In the genomic region with DNA sequence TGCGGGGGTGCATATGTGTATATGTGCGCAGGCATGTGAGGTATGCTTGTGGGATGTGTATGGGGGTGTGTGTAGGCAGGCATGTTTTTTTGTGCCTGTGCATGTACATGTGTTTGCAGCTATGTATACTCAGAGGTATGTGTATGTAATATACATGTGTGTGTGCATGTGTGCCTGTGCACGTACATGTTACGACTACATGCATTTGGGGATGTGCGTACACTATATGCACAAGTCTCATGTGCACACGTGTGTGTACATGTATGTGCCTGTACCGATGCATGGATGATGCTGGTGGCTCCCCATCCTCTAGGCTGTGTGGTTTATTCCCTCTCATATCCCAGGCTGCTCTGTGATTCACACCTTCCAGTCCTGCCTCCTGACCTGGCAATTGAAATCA, we compare ENCODE assay signal across 23 cellular contexts.
"Had no signal": no experiment of that assay in that cellular context is flagged by ENCODE, and none has a peak within 500 bp of the region (broad histone marks: within the 10 kb centered on the region; RNA-seq: fewer than 3 reads in every experiment).

No MANE protein-coding gene starts in this region.

- H3K27me3 Mint-ChIP-seq: stimulated activated naive CD8-positive, alpha-beta T cell treated with anti-CD3 and anti-CD28 coated beads, Interleukin-15, amount 100 ng/mL, for 72 hours had no signal

- FAIRE-seq: colon, endothelial cell of umbilical vein, keratinocyte had no signal

- ATAC-seq: foreskin keratinocyte; lower lobe of right lung; stimulated activated naive CD8-positive, alpha-beta T cell treated with anti-CD3 and anti-CD28 coated beads, Interleukin-15, amount 100 ng/mL, for 72 hours; upper lobe of right lung had no signal

- H3K4me1 Mint-ChIP-seq: immature natural killer cell had no signal

- H3K27ac ChIP-seq: foreskin keratinocyte, left ventricle myocardium inferior, lower lobe of right lung, ovary, right atrium auricular region, sigmoid colon, skin epidermis, testis, tibial nerve, upper lobe of right lung had no signal

- H3K9me3 ChIP-seq: left ventricle myocardium inferior, lower lobe of right lung, ovary, right atrium auricular region, sigmoid colon, testis, tibial nerve, upper lobe of right lung had no signal

- H3K36me3 Mint-ChIP-seq: immature natural killer cell; memory B cell; stimulated activated naive B cell treated with anti-CD40 and anti-IgM and Interleukin-4, amounts not matched to agents 10 μg/mL and 1 μg/mL and 100 μg/mL, for 72 hours had no signal

- H3K4me3 ChIP-seq: left ventricle myocardium inferior, lower lobe of right lung, ovary, right atrium auricular region, sigmoid colon, skin epidermis, testis, tibial nerve, upper lobe of right lung had no signal

- H3K9me3 Mint-ChIP-seq: dendritic cell treated with granulocyte-macrophage colony-stimulating factor and Interleukin-4, amounts not matched to agents 40 ng/mL and 50 ng/mL, for 4 days; immature natural killer cell; memory B cell; nephron progenitor cell; stimulated activated naive B cell treated with anti-CD40 and anti-IgM and Interleukin-4, amounts not matched to agents 10 μg/mL and 1 μg/mL and 100 μg/mL, for 72 hours; stimulated activated naive CD8-positive, alpha-beta T cell treated with anti-CD3 and anti-CD28 coated beads, Interleukin-15, amount 100 ng/mL, for 72 hours had no signal

- H3K36me3 ChIP-seq: left ventricle myocardium inferior, lower lobe of right lung, ovary, right atrium auricular region, sigmoid colon, tibial nerve, upper lobe of right lung had no signal

- H3K4me1 ChIP-seq: foreskin keratinocyte, lower lobe of right lung, right atrium auricular region, sigmoid colon, testis, upper lobe of right lung had no signal

- H3K4me3 Mint-ChIP-seq: dendritic cell treated with granulocyte-macrophage colony-stimulating factor and Interleukin-4, amounts not matched to agents 40 ng/mL and 50 ng/mL, for 4 days; immature natural killer cell; memory B cell; nephron progenitor cell; stimulated activated naive B cell treated with anti-CD40 and anti-IgM and Interleukin-4, amounts not matched to agents 10 μg/mL and 1 μg/mL and 100 μg/mL, for 72 hours; stimulated activated naive CD8-positive, alpha-beta T cell treated with anti-CD3 and anti-CD28 coated beads, Interleukin-15, amount 100 ng/mL, for 72 hours had no signal

- H3K27ac Mint-ChIP-seq: dendritic cell treated with granulocyte-macrophage colony-stimulating factor and Interleukin-4, amounts not matched to agents 40 ng/mL and 50 ng/mL, for 4 days; immature natural killer cell; memory B cell; nephron progenitor cell; stimulated activated naive B cell treated with anti-CD40 and anti-IgM and Interleukin-4, amounts not matched to agents 10 μg/mL and 1 μg/mL and 100 μg/mL, for 72 hours; stimulated activated naive CD8-positive, alpha-beta T cell treated with anti-CD3 and anti-CD28 coated beads, Interleukin-15, amount 100 ng/mL, for 72 hours had no signal

- H3K27me3 ChIP-seq: foreskin keratinocyte, ovary, right atrium auricular region, sigmoid colon, testis, tibial nerve, upper lobe of right lung had no signal

- DNase-seq: erythroblast; foreskin keratinocyte; immature natural killer cell; left ventricle myocardium inferior; lower lobe of right lung; midbrain; nephron progenitor cell; ovary; sigmoid colon; stimulated activated CD4-positive, alpha-beta T cell treated with anti-CD3 and anti-CD28 coated beads, Interleukin-2, amount 100 ng/mL, for 24 hours; stimulated activated CD4-positive, alpha-beta T cell treated with anti-CD3 and anti-CD28 coated beads, Interleukin-4, amount 100 ng/mL, for 4 hours; stimulated activated naive B cell treated with anti-CD40 and anti-IgM and Interleukin-4, amounts not matched to agents 10 μg/mL and 1 μg/mL and 100 μg/mL, for 72 hours; stimulated activated naive CD8-positive, alpha-beta T cell treated with anti-CD3 and anti-CD28 coated beads, Interleukin-15, amount 100 ng/mL, for 72 hours; testis; upper lobe of right lung had no signal
